In genomic region chr7:151433721-151434400, GRCh38 we compare ENCODE assay signal across 14 cellular contexts. TPM values are rescaled to one million over a fixed set of nuclear protein-coding genes. Genes with fewer than 3 reads are reported as not detected.
DNase-seq lines count a peak whose midpoint lies in the region; ATAC-seq and TF ChIP-seq lines count a peak whose summit lies in the region.
"Had no signal": no experiment of that assay in that cellular context is flagged by ENCODE, and none has a peak within 500 bp of the region (broad histone marks: within the 10 kb centered on the region; RNA-seq: fewer than 3 reads in every experiment).

No MANE protein-coding gene starts in this region.

- H3K27me3 Mint-ChIP-seq in CD8-positive, alpha-beta memory T cell: peaks cover 0 to 2% of the 10 kb centered on the region in 2 donors
- no peaks in the 10 kb centered on the region for H3K27me3 Mint-ChIP-seq in activated CD8-positive, alpha-beta T cell treated with anti-CD3 and anti-CD28 coated beads for 36 hours

- H3K9ac ChIP-seq in BLaER1: no peak overlapping the region

- no peaks in the 10 kb centered on the region for H3K9me2 ChIP-seq in PC-9 (ENCODE audit: insufficient read depth)

- H3K9me3 ChIP-seq in BLaER1 (no peaks in the 10 kb centered on the region), osteoblast (ENCODE audit: low read depth, low read length) (no peaks in the 10 kb centered on the region), PC-9 (ENCODE audit: insufficient read depth, low read depth) (no peaks in the 10 kb centered on the region)
- no peaks in the 10 kb centered on the region for H3K9me3 ChIP-seq in CD8-positive, alpha-beta memory T cell (ENCODE audit: low read length)

- H3K4me3 ChIP-seq in BLaER1: no peak overlapping the region
- no peak overlapping the region for H3K4me3 ChIP-seq in CD8-positive, alpha-beta memory T cell (ENCODE audit: low read length)
- H3K4me3 ChIP-seq in osteoblast (ENCODE audit: insufficient read depth, low read length): no peak overlapping the region
- no peak overlapping the region for H3K4me3 ChIP-seq in PC-9
- H3K4me3 ChIP-seq: GM12878 had no signal

- no TSS peak for BruUV-seq in PC-9 (replicated peaks; lab: Mats Ljungman, UMichigan)

- H4K20me1 ChIP-seq in BLaER1 (no peaks in the 10 kb centered on the region), osteoblast (ENCODE audit: insufficient read depth, low read length) (no peaks in the 10 kb centered on the region), PC-9 (ENCODE audit: insufficient read depth) (no peaks in the 10 kb centered on the region)

- no peak for DNase-seq in CD8-positive, alpha-beta memory T cell
- DNase-seq in activated CD8-positive, alpha-beta T cell treated with anti-CD3 and anti-CD28 coated beads for 36 hours: no peak
- DNase-seq in osteoblast (ENCODE audit: insufficient read length, low spot score, missing footprints) (peak; percentile 84), PC-9 (no peak), left cardiac atrium (no peak), GM20000 (ENCODE audit: low spot score) (no peak)
- DNase-seq in activated CD4-positive, alpha-beta T cell treated with anti-CD3 and anti-CD28 coated beads for 48 hours: no peak
- DNase-seq: IMR-90, NCI-H1436 treated with DMSO at 0.1 percent for 48 hours, NCI-H2081 treated with DMSO at 0.1 percent for 48 hours, NCI-H524, RPMI8226 had no signal

- no peak for TF ChIP-seq CTCF in activated CD8-positive, alpha-beta T cell treated with anti-CD3 and anti-CD28 coated beads for 36 hours (IDR thresholded peaks at IDR 0.05)
- TF ChIP-seq CTCF in osteoblast (IDR thresholded peaks at IDR 0.05; ENCODE audit: extremely low read depth, low read depth, low read length) (no peak), PC-9 (conservative IDR thresholded peaks at IDR 0.05) (no peak), GM20000 (IDR thresholded peaks at IDR 0.05; ENCODE audit: extremely low read depth, missing control alignments) (no peak)

- no peak overlapping the region for H2AFZ ChIP-seq in osteoblast (ENCODE audit: low read length)
- no peak overlapping the region for H2AFZ ChIP-seq in PC-9

- CTCF ChIA-PET in CD8-positive, alpha-beta memory T cell (lab: Charles Lee): interaction anchor here (1.0 to 3.6 kb wide), 5 partner anchors 8 to 65 kb away, joined by 3 to 17 read pairs (median 6); no protein-coding TSS in a partner anchor
- CTCF ChIA-PET in activated CD8-positive, alpha-beta T cell treated with anti-CD3 and anti-CD28 coated beads for 36 hours (lab: Charles Lee): interaction anchor here (1.0 to 6.8 kb wide), 4 partner anchors 10 to 122 kb away, joined by 3 to 51 read pairs (median 8); no protein-coding TSS in a partner anchor
- CTCF ChIA-PET in PC-9 (lab: Charles Lee): no interaction called here

- POLR2A ChIA-PET in CD8-positive, alpha-beta memory T cell (lab: Charles Lee): interaction anchor here (1.5 kb wide), 1 partner anchor 14 kb away, joined by 3 read pairs; no protein-coding TSS in a partner anchor
- POLR2A ChIA-PET in activated CD8-positive, alpha-beta T cell treated with anti-CD3 and anti-CD28 coated beads for 36 hours (lab: Charles Lee): no interaction called here
- POLR2A ChIA-PET in PC-9 (lab: Charles Lee; ENCODE audit: unreplicated experiment): interaction anchor here (0.6 kb wide), 1 partner anchor 1058 kb away, joined by 5 read pairs; no protein-coding TSS in a partner anchor

- intact Hi-C loops in activated CD8-positive, alpha-beta T cell treated with anti-CD3 and anti-CD28 coated beads for 36 hours (cut with micrococcal nuclease): no loop called here
- intact Hi-C loops in PC-9 (cut with micrococcal nuclease; ENCODE audit: unreplicated experiment): no loop called here
- intact Hi-C loops in left cardiac atrium (cut with DNase I): no loop called here

- H3K27ac ChIP-seq in BLaER1: peak overlapping the region; percentile 58
- no peak overlapping the region for H3K27ac ChIP-seq in CD8-positive, alpha-beta memory T cell (ENCODE audit: low read depth, low read length)
- H3K27ac ChIP-seq in osteoblast (ENCODE audit: low read depth, low read length): no peak overlapping the region
- H3K27ac ChIP-seq in PC-9: no peak overlapping the region

- no peak overlapping the region for H3K4me3 Mint-ChIP-seq in CD8-positive, alpha-beta memory T cell
- no peak overlapping the region for H3K4me3 Mint-ChIP-seq in activated CD8-positive, alpha-beta T cell treated with anti-CD3 and anti-CD28 coated beads for 36 hours

- peak overlapping the region in 6 of 8 donors; percentile 17 to 96 (median 79) for H3K27ac Mint-ChIP-seq in CD8-positive, alpha-beta memory T cell
- H3K27ac Mint-ChIP-seq in activated CD8-positive, alpha-beta T cell treated with anti-CD3 and anti-CD28 coated beads for 36 hours: peak overlapping the region; percentile 84

- no peak for ATAC-seq in activated CD8-positive, alpha-beta T cell treated with anti-CD3 and anti-CD28 coated beads for 36 hours
- no peak for ATAC-seq in left cardiac atrium

- H3K79me2 ChIP-seq in osteoblast (ENCODE audit: insufficient read depth, low read length) (no peaks in the 10 kb centered on the region), PC-9 (ENCODE audit: low read depth) (no peaks in the 10 kb centered on the region)

- H3K4me1 Mint-ChIP-seq in CD8-positive, alpha-beta memory T cell: peaks cover 32 to 51% (median 34%) of the 10 kb centered on the region in 3 donors
- H3K4me1 Mint-ChIP-seq in activated CD8-positive, alpha-beta T cell treated with anti-CD3 and anti-CD28 coated beads for 36 hours (ENCODE audit: low read depth): peaks cover 37% of the 10 kb centered on the region

- 0 out of 2 replicates have a peak, but pooled peaks cover 7% of the 10 kb centered on the region for H3F3A ChIP-seq in PC-9 (ENCODE audit: insufficient read depth, low read depth)

- H3K36me3 Mint-ChIP-seq in CD8-positive, alpha-beta memory T cell: no peaks in the 10 kb centered on the region
- no peaks in the 10 kb centered on the region for H3K36me3 Mint-ChIP-seq in activated CD8-positive, alpha-beta T cell treated with anti-CD3 and anti-CD28 coated beads for 36 hours (ENCODE audit: low read depth)

- H3K9me3 Mint-ChIP-seq in CD8-positive, alpha-beta memory T cell: no peaks in the 10 kb centered on the region
- no peaks in the 10 kb centered on the region for H3K9me3 Mint-ChIP-seq in activated CD8-positive, alpha-beta T cell treated with anti-CD3 and anti-CD28 coated beads for 36 hours

- peaks cover 37% of the 10 kb centered on the region for H3K4me1 ChIP-seq in BLaER1
- peaks cover 51% of the 10 kb centered on the region for H3K4me1 ChIP-seq in CD8-positive, alpha-beta memory T cell (ENCODE audit: insufficient read depth, low read length)
- H3K4me1 ChIP-seq in osteoblast (ENCODE audit: insufficient read depth, low read length): peaks cover 8% of the 10 kb centered on the region
- H3K4me1 ChIP-seq in PC-9 (replicated peaks; ENCODE audit: insufficient read depth): peaks cover 15% of the 10 kb centered on the region

- peaks cover 5% of the 10 kb centered on the region; the same call in 1 of the 2 replicates for H3K27me3 ChIP-seq in BLaER1
- H3K27me3 ChIP-seq in CD8-positive, alpha-beta memory T cell (ENCODE audit: insufficient read depth, low read length, poor library complexity, severe bottlenecking): no peaks in the 10 kb centered on the region
- H3K27me3 ChIP-seq in osteoblast (ENCODE audit: insufficient read depth, low read length): no peaks in the 10 kb centered on the region
- peaks cover 1% of the 10 kb centered on the region; the same call in 1 of the 2 replicates for H3K27me3 ChIP-seq in PC-9 (ENCODE audit: insufficient read depth, low read depth)

- no peaks in the 10 kb centered on the region for H3K36me3 ChIP-seq in BLaER1
- no peaks in the 10 kb centered on the region for H3K36me3 ChIP-seq in CD8-positive, alpha-beta memory T cell (ENCODE audit: insufficient read depth, low read length)
- H3K36me3 ChIP-seq in osteoblast (ENCODE audit: insufficient read depth, low read length): no peaks in the 10 kb centered on the region
- H3K36me3 ChIP-seq in PC-9 (ENCODE audit: low read depth): no peaks in the 10 kb centered on the region

- H3K4me2 ChIP-seq in BLaER1 (peak overlapping the region; percentile 75; the same call in 1 of the 2 replicates), osteoblast (ENCODE audit: insufficient read depth, low read length) (no peak overlapping the region), PC-9 (no peak overlapping the region)

RNA-seq across cellular contexts. Expression of gene CRYGN, which starts 6.1 kb away (rescaled TPM):
- total RNA-seq in CD8-positive, alpha-beta memory T cell: not detected
- polyA plus RNA-seq in CD8-positive, alpha-beta memory T cell: 0.41 TPM
- total RNA-seq in activated CD8-positive, alpha-beta T cell treated with anti-CD3 and anti-CD28 coated beads for 36 hours: under 1 TPM; 0.16 to 0.90 TPM
- total RNA-seq in osteoblast (0.59 and 0.72 TPM in 2 replicates), PC-9 (2021) (1.0 and 1.2 TPM in 2 replicates), left cardiac atrium (under 1 TPM; 0.24 to 0.53 TPM)
- total RNA-seq: GM12878, IMR-90 had no signal
- polyA plus RNA-seq: GM12878, IMR-90 had no signal

RNA-seq across cellular contexts. Expression of gene WDR86, which starts 24.0 kb away (rescaled TPM):
- total RNA-seq in CD8-positive, alpha-beta memory T cell: under 1 TPM; 0.55 to 0.59 TPM
- polyA plus RNA-seq in CD8-positive, alpha-beta memory T cell: 10.4 TPM
- total RNA-seq in activated CD8-positive, alpha-beta T cell treated with anti-CD3 and anti-CD28 coated beads for 36 hours: under 1 TPM; 0.25 TPM
- 8.5 and 15.6 TPM in 2 replicates for total RNA-seq in osteoblast
- total RNA-seq in PC-9 (2021): 7.7 and 12.4 TPM in 2 replicates
- total RNA-seq in left cardiac atrium: under 1 TPM; 0.71 to 0.84 TPM
- total RNA-seq: GM12878, IMR-90 had no signal
- polyA plus RNA-seq: IMR-90 had no signal
